8 cellular contexts compared by ENCODE assay signal in genomic region chr15:90529369-90530249, GRCh38. TPM values are rescaled to one million over a fixed set of nuclear protein-coding genes. Genes with fewer than 3 reads are reported as not detected.
DNase-seq lines count a peak whose midpoint lies in the region; ATAC-seq and TF ChIP-seq lines count a peak whose summit lies in the region.

A gene with protein sequence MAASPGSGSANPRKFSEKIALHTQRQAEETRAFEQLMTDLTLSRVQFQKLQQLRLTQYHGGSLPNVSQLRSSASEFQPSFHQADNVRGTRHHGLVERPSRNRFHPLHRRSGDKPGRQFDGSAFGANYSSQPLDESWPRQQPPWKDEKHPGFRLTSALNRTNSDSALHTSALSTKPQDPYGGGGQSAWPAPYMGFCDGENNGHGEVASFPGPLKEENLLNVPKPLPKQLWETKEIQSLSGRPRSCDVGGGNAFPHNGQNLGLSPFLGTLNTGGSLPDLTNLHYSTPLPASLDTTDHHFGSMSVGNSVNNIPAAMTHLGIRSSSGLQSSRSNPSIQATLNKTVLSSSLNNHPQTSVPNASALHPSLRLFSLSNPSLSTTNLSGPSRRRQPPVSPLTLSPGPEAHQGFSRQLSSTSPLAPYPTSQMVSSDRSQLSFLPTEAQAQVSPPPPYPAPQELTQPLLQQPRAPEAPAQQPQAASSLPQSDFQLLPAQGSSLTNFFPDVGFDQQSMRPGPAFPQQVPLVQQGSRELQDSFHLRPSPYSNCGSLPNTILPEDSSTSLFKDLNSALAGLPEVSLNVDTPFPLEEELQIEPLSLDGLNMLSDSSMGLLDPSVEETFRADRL (plus strand): TSS chr15:90529923. CDS start chr15:90530072, 149 bp downstream.

- DNase-seq in C1 segment of cervical spinal cord (lab: John Stamatoyannopoulos, UW) (peak in 12 of 14 donors; percentile 31 to 83 (median 59)), RPMI7951 (ENCODE audit: low read depth) (peak; percentile 54), activated gamma-delta T cell treated with Interleukin-2 at 50 U/mL for 16 hours (peak; percentile 45), foreskin keratinocyte (peak in 1 of 2 donors; percentile 25), tibial nerve (ENCODE audit: low spot score in 2 of 2) (peak in 1 of 2 donors; percentile 23)

- H3K27ac ChIP-seq in foreskin keratinocyte: peak within 1 kb of the TSS; percentile 64
- H3K27ac ChIP-seq in tibial nerve: peak within 1 kb of the TSS; percentile 89 to 99 (median 96)

- peak; percentile 41 for TF ChIP-seq CTCF in foreskin keratinocyte (conservative IDR thresholded peaks at IDR 0.05)
- TF ChIP-seq CTCF in tibial nerve (IDR thresholded peaks at IDR 0.05): no peak

- 2 to 6% methylated on average over 21 to 70 of the region's 104 CpGs for whole genome bisulfite sequencing in tibial nerve, 2 donors

- H3K36me3 ChIP-seq in neuron (ENCODE audit: insufficient read depth, low read length) (no peaks in the 10 kb centered on the region), tibial nerve (no peaks in the 10 kb centered on the region)

- TF ChIP-seq EP300 in tibial nerve (IDR thresholded peaks at IDR 0.05): peak in 1 of 2 donors; percentile 58

- H2AFZ ChIP-seq in neuron (ENCODE audit: low read depth, low read length): peak within 1 kb of the TSS; percentile 96

- ATAC-seq in HG03354 (IDR thresholded peaks at IDR 0.05; ENCODE audit: poor library complexity, severe bottlenecking, unreplicated experiment): peak; percentile 73
- peak; percentile 81 for ATAC-seq in foreskin keratinocyte

- H3K27me3 ChIP-seq in foreskin keratinocyte (no peaks in the 10 kb centered on the region), neuron (ENCODE audit: insufficient read depth, low read length) (no peaks in the 10 kb centered on the region), tibial nerve (no peaks in the 10 kb centered on the region)

- H3K4me1 ChIP-seq in foreskin keratinocyte (peaks cover 11% of the 10 kb centered on the region), neuron (ENCODE audit: insufficient read depth, low read length) (peaks cover 9% of the 10 kb centered on the region), tibial nerve (peaks cover 0 to 41% (median 18%) of the 10 kb centered on the region in 4 donors)

- H3K9me3 ChIP-seq in neuron (ENCODE audit: low read length) (no peaks in the 10 kb centered on the region), tibial nerve (no peaks in the 10 kb centered on the region)

- H3K4me3 ChIP-seq in neuron (ENCODE audit: low read length) (peak within 1 kb of the TSS; percentile 59), tibial nerve (peak within 1 kb of the TSS; percentile 86 to 97 (median 88))

- peak; percentile 64 for TF ChIP-seq POLR2A in GM19193 (IDR thresholded peaks at IDR 0.05; ENCODE audit: extremely low read depth, insufficient read depth, insufficient read length)
- TF ChIP-seq POLR2A in tibial nerve (IDR thresholded peaks at IDR 0.05): peak; percentile 67 to 81

RNA-seq across cellular contexts. Expression of the gene that starts here (rescaled TPM):
- 10.5 and 10.7 TPM in 2 replicates for total RNA-seq in RPMI7951 (2014; rRNA removed; shearing (Covaris generic))
- 12.4 and 12.5 TPM in 2 replicates for total RNA-seq in foreskin keratinocyte
- 4.7 and 5.5 TPM in 2 replicates for polyA plus RNA-seq in foreskin keratinocyte
- total RNA-seq in tibial nerve: 10 to 100 TPM; 52.7 to 63.7 (median 60.6) TPM
